2 cellular contexts compared by ENCODE assay signal in genomic region chr13:113889467-113889866, GRCh38.
TF ChIP-seq lines count a peak whose summit lies in the region.

No MANE protein-coding gene starts in this region.

TF ChIP-seq in HCT116, 20 proteins besides CTCF, POLR2A, EP300 and RAD21:
- TF ChIP-seq, protein P1, sequence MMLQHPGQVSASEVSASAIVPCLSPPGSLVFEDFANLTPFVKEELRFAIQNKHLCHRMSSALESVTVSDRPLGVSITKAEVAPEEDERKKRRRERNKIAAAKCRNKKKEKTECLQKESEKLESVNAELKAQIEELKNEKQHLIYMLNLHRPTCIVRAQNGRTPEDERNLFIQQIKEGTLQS (IDR thresholded peaks at IDR 0.05) = no peak
- TF ChIP-seq, protein P2, sequence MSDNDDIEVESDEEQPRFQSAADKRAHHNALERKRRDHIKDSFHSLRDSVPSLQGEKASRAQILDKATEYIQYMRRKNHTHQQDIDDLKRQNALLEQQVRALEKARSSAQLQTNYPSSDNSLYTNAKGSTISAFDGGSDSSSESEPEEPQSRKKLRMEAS (IDR thresholded peaks at IDR 0.05) = no peak
- no peak for TF ChIP-seq ELF1 (IDR thresholded peaks at IDR 0.05; ENCODE audit: borderline replicate concordance, low read depth)
- TF ChIP-seq FOSL1 (IDR thresholded peaks at IDR 0.05; ENCODE audit: low read depth) = no peak
- no peak for TF ChIP-seq ZBTB33 (IDR thresholded peaks at IDR 0.05; ENCODE audit: extremely low read depth, insufficient replicate concordance, low read length)
- no peak for TF ChIP-seq CBX3 (IDR thresholded peaks at IDR 0.05; ENCODE audit: low read depth)
- TF ChIP-seq ZFX (IDR thresholded peaks at IDR 0.05) = no peak
- no peak for TF ChIP-seq EZH2 (IDR thresholded peaks at IDR 0.05)
- TF ChIP-seq EGR1 (IDR thresholded peaks at IDR 0.05; ENCODE audit: low read depth) = no peak
- TF ChIP-seq TCF7L2 (IDR thresholded peaks at IDR 0.05; ENCODE audit: borderline replicate concordance, extremely low read depth, insufficient read depth, insufficient read length) = no peak
- TF ChIP-seq JUND (IDR thresholded peaks at IDR 0.05) = no peak
- TF ChIP-seq SRF (IDR thresholded peaks at IDR 0.05; ENCODE audit: low read depth) = no peak
- TF ChIP-seq, protein P3, sequence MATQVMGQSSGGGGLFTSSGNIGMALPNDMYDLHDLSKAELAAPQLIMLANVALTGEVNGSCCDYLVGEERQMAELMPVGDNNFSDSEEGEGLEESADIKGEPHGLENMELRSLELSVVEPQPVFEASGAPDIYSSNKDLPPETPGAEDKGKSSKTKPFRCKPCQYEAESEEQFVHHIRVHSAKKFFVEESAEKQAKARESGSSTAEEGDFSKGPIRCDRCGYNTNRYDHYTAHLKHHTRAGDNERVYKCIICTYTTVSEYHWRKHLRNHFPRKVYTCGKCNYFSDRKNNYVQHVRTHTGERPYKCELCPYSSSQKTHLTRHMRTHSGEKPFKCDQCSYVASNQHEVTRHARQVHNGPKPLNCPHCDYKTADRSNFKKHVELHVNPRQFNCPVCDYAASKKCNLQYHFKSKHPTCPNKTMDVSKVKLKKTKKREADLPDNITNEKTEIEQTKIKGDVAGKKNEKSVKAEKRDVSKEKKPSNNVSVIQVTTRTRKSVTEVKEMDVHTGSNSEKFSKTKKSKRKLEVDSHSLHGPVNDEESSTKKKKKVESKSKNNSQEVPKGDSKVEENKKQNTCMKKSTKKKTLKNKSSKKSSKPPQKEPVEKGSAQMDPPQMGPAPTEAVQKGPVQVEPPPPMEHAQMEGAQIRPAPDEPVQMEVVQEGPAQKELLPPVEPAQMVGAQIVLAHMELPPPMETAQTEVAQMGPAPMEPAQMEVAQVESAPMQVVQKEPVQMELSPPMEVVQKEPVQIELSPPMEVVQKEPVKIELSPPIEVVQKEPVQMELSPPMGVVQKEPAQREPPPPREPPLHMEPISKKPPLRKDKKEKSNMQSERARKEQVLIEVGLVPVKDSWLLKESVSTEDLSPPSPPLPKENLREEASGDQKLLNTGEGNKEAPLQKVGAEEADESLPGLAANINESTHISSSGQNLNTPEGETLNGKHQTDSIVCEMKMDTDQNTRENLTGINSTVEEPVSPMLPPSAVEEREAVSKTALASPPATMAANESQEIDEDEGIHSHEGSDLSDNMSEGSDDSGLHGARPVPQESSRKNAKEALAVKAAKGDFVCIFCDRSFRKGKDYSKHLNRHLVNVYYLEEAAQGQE (IDR thresholded peaks at IDR 0.05; ENCODE audit: low read depth) = no peak
- no peak for TF ChIP-seq ZNF274 (IDR thresholded peaks at IDR 0.05; ENCODE audit: low read depth, low read length)
- TF ChIP-seq YY1 (IDR thresholded peaks at IDR 0.05; ENCODE audit: extremely low read depth, insufficient replicate concordance, low read depth, low read length) = no peak
- no peak for TF ChIP-seq SIN3A (IDR thresholded peaks at IDR 0.05; ENCODE audit: low read depth)
- TF ChIP-seq SP1 (IDR thresholded peaks at IDR 0.05; ENCODE audit: low read depth) = no peak
- TF ChIP-seq POLR2AphosphoS5 (IDR thresholded peaks at IDR 0.05; ENCODE audit: low read depth, low read length) = no peak

TF ChIP-seq in H1, 55 proteins besides CTCF, POLR2A, EP300 and RAD21:
- TF ChIP-seq CEBPB (IDR thresholded peaks at IDR 0.05; ENCODE audit: low read depth, low read length) (no peak), KDM5A (IDR thresholded peaks at IDR 0.05; ENCODE audit: low read length) (no peak), USF2 (IDR thresholded peaks at IDR 0.05; ENCODE audit: low read length) (no peak), TCF12 (IDR thresholded peaks at IDR 0.05; ENCODE audit: low read depth, low read length) (no peak), BACH1 (IDR thresholded peaks at IDR 0.05; ENCODE audit: low read length) (no peak), RBBP5 (IDR thresholded peaks at IDR 0.05; ENCODE audit: borderline replicate concordance, low read depth, low read length) (no peak), RNF2 (IDR thresholded peaks at IDR 0.05; ENCODE audit: borderline replicate concordance, low read depth, low read length, missing control alignments, poor library complexity, severe bottlenecking) (no peak), FOSL1 (IDR thresholded peaks at IDR 0.05; ENCODE audit: insufficient read depth, low read depth, low read length) (no peak), SP1 (IDR thresholded peaks at IDR 0.05; ENCODE audit: low read depth, low read length) (no peak), SP4 (IDR thresholded peaks at IDR 0.05; ENCODE audit: low read length) (no peak), ASH2L (IDR thresholded peaks at IDR 0.05; ENCODE audit: low read length) (no peak), CBX8 (IDR thresholded peaks at IDR 0.05; ENCODE audit: borderline replicate concordance, low read depth, low read length) (no peak), MAFK (IDR thresholded peaks at IDR 0.05; ENCODE audit: low read depth, low read length) (no peak), HDAC6 (IDR thresholded peaks at IDR 0.05; ENCODE audit: low read depth, low read length) (no peak), JUND (IDR thresholded peaks at IDR 0.05; ENCODE audit: low read length) (no peak), EZH2 (IDR thresholded peaks at IDR 0.05; ENCODE audit: low read depth, low read length, severe bottlenecking) (no peak), CHD1 (IDR thresholded peaks at IDR 0.05; ENCODE audit: low read depth, low read length) (no peak)
